In genomic region chr17:50479522-50480141, GRCh38 we compare ENCODE assay signal across 1 cellular context.
TF ChIP-seq lines count a peak whose summit lies in the region.

No MANE protein-coding gene starts in this region.

TF ChIP-seq in H1, 55 proteins besides CTCF, POLR2A, EP300 and RAD21:
- TF ChIP-seq POLR2AphosphoS5 (IDR thresholded peaks at IDR 0.05; ENCODE audit: low read depth, low read length) (peak; percentile 59; the same call in 1 of the 2 replicates), CREB1 (IDR thresholded peaks at IDR 0.05) (peak; percentile 33; the same call in 1 of the 2 replicates), GABPA (IDR thresholded peaks at IDR 0.05; ENCODE audit: borderline replicate concordance, insufficient read depth, low read length) (peak; percentile 49; the same call in 1 of the 2 replicates), EGR1 (IDR thresholded peaks at IDR 0.05; ENCODE audit: borderline replicate concordance, low read depth, low read length) (no peak), SIN3A (conservative IDR thresholded peaks at IDR 0.05 in 1 of 2, IDR thresholded peaks at IDR 0.05 in 1 of 2; ENCODE audit: low read depth in 1 of 2, low read length in 2 of 2) (peak in 1 of 2 experiments; percentile 74; a peak in 1 of 4 replicates), E2F6 (IDR thresholded peaks at IDR 0.05) (peak; percentile 56), USF2 (IDR thresholded peaks at IDR 0.05; ENCODE audit: low read length) (peak; percentile 8; the same call in 1 of the 2 replicates), SIRT6 (IDR thresholded peaks at IDR 0.05; ENCODE audit: low read length) (no peak), TAF1 (IDR thresholded peaks at IDR 0.05; ENCODE audit: low read depth, low read length) (0 out of 2 replicates have a peak, but pooled peaks have one; percentile 17), CBX5 (IDR thresholded peaks at IDR 0.05; ENCODE audit: low read depth, low read length) (no peak), TAF7 (optimal IDR thresholded peaks at IDR 0.05; ENCODE audit: borderline replicate concordance, low read depth, low read length) (peak; percentile 38), CHD2 (IDR thresholded peaks at IDR 0.05; ENCODE audit: low read length) (no peak), SP4 (IDR thresholded peaks at IDR 0.05; ENCODE audit: low read length) (no peak), BACH1 (IDR thresholded peaks at IDR 0.05; ENCODE audit: low read length) (peak; percentile 23; the same call in 1 of the 2 replicates)
- TF ChIP-seq, protein P1, sequence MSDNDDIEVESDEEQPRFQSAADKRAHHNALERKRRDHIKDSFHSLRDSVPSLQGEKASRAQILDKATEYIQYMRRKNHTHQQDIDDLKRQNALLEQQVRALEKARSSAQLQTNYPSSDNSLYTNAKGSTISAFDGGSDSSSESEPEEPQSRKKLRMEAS (IDR thresholded peaks at IDR 0.05), result peak; percentile 97
- TF ChIP-seq, protein P2, sequence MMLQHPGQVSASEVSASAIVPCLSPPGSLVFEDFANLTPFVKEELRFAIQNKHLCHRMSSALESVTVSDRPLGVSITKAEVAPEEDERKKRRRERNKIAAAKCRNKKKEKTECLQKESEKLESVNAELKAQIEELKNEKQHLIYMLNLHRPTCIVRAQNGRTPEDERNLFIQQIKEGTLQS (IDR thresholded peaks at IDR 0.05; ENCODE audit: insufficient read depth, low read depth, low read length), result 0 out of 2 replicates have a peak, but pooled peaks have one; percentile 8
